Comparison of ENCODE assay signal across 1 cellular context in genomic region chr20:36808317-36809257, GRCh38.
TF ChIP-seq lines count a peak whose summit lies in the region.

No MANE protein-coding gene starts in this region.

TF ChIP-seq in HepG2, 621 proteins besides CTCF, POLR2A, EP300 and RAD21 (continued from another document and continues in another):
- TF ChIP-seq AHDC1 (CRISPR knock-in tag; IDR thresholded peaks at IDR 0.05; ENCODE audit: borderline replicate concordance) (no peak), NONO (IDR thresholded peaks at IDR 0.05) (no peak), NONO (CRISPR knock-in tag; conservative IDR thresholded peaks at IDR 0.05) (no peak), YY1 (IDR thresholded peaks at IDR 0.05; ENCODE audit: insufficient read depth, insufficient replicate concordance, low read depth, low read length) (peak; percentile 46), KDM5A (IDR thresholded peaks at IDR 0.05; ENCODE audit: borderline replicate concordance, low read length) (no peak), ZNF740 (CRISPR knock-in tag; IDR thresholded peaks at IDR 0.05) (peak; percentile 64; the same call in 1 of the 2 replicates), CBX2 (IDR thresholded peaks at IDR 0.05; ENCODE audit: low read depth, low read length) (no peak), CBX2 (CRISPR knock-in tag; IDR thresholded peaks at IDR 0.05; ENCODE audit: low read depth) (no peak), ZNF503 (CRISPR knock-in tag; IDR thresholded peaks at IDR 0.05) (no peak), ZNF574 (CRISPR knock-in tag; IDR thresholded peaks at IDR 0.05) (peak; percentile 50), KLF6 (CRISPR knock-in tag; IDR thresholded peaks at IDR 0.05) (0 out of 2 replicates have a peak, but pooled peaks have one; percentile 67), ATM (IDR thresholded peaks at IDR 0.05; ENCODE audit: borderline replicate concordance) (no peak), PLRG1 (conservative IDR thresholded peaks at IDR 0.05) (no peak), GZF1 (CRISPR knock-in tag; IDR thresholded peaks at IDR 0.05) (no peak), HMG20B (CRISPR knock-in tag; conservative IDR thresholded peaks at IDR 0.05) (no peak), NR2F1 (CRISPR knock-in tag; IDR thresholded peaks at IDR 0.05) (peak in 1 of 2 experiments; percentile 35; a peak in 1 of 4 replicates), NCOA2 (CRISPR knock-in tag; IDR thresholded peaks at IDR 0.05) (0 out of 2 replicates have a peak, but pooled peaks have one; percentile 15), SCMH1 (CRISPR knock-in tag; IDR thresholded peaks at IDR 0.05; ENCODE audit: borderline replicate concordance) (no peak), EEA1 (CRISPR knock-in tag; IDR thresholded peaks at IDR 0.05; ENCODE audit: borderline replicate concordance) (no peak), NFRKB (IDR thresholded peaks at IDR 0.05) (no peak), ZHX1 (CRISPR knock-in tag; IDR thresholded peaks at IDR 0.05; ENCODE audit: low read depth) (no peak), ZFP91 (CRISPR knock-in tag; IDR thresholded peaks at IDR 0.05; ENCODE audit: borderline replicate concordance) (peak; percentile 49; the same call in 1 of the 2 replicates), YEATS4 (CRISPR knock-in tag; IDR thresholded peaks at IDR 0.05; ENCODE audit: borderline replicate concordance) (no peak; the same call in 1 of the 2 replicates), ZNF460 (CRISPR knock-in tag; IDR thresholded peaks at IDR 0.05; ENCODE audit: borderline replicate concordance) (no peak), ZNF484 (CRISPR knock-in tag; IDR thresholded peaks at IDR 0.05; ENCODE audit: borderline replicate concordance, low read depth) (no peak), ZNF644 (CRISPR knock-in tag; IDR thresholded peaks at IDR 0.05; ENCODE audit: low read depth) (no peak), ATF7-NPFF (CRISPR knock-in tag; IDR thresholded peaks at IDR 0.05; ENCODE audit: low read depth) (no peak), HBP1 (CRISPR knock-in tag; IDR thresholded peaks at IDR 0.05; ENCODE audit: low read depth) (no peak; the same call in 1 of the 2 replicates), ARNT (IDR thresholded peaks at IDR 0.05) (no peak), FOXK1 (CRISPR knock-in tag; IDR thresholded peaks at IDR 0.05; ENCODE audit: borderline replicate concordance, low read depth) (0 out of 2 replicates have a peak, but pooled peaks have one; percentile 13), ZBTB21 (CRISPR knock-in tag; IDR thresholded peaks at IDR 0.05) (peak; percentile 75), E2F1 (CRISPR knock-in tag; IDR thresholded peaks at IDR 0.05) (no peak), ZMAT5 (CRISPR knock-in tag; IDR thresholded peaks at IDR 0.05; ENCODE audit: borderline replicate concordance, low read depth) (no peak), ZBTB3 (CRISPR knock-in tag; IDR thresholded peaks at IDR 0.05; ENCODE audit: borderline replicate concordance, low read depth) (no peak), MXD4 (CRISPR knock-in tag; IDR thresholded peaks at IDR 0.05) (no peak), CREB1 (IDR thresholded peaks at IDR 0.05) (peak; percentile 76), CREB1 (CRISPR knock-in tag; IDR thresholded peaks at IDR 0.05) (peak; percentile 58; the same call in 1 of the 2 replicates), ZNF546 (CRISPR knock-in tag; conservative IDR thresholded peaks at IDR 0.05) (no peak), IRF1 (CRISPR knock-in tag; IDR thresholded peaks at IDR 0.05; ENCODE audit: low read depth) (no peak), ZNF780A (CRISPR knock-in tag; IDR thresholded peaks at IDR 0.05) (no peak), ZBTB1 (CRISPR knock-in tag; IDR thresholded peaks at IDR 0.05; ENCODE audit: borderline replicate concordance) (no peak), GLMP (CRISPR knock-in tag; IDR thresholded peaks at IDR 0.05; ENCODE audit: borderline replicate concordance) (no peak), ZFP36L1 (CRISPR knock-in tag; IDR thresholded peaks at IDR 0.05) (no peak)
